Comparison of ENCODE assay signal across 18 cellular contexts in genomic region chr2:8626572-8626971, GRCh38. TPM values are rescaled to one million over a fixed set of nuclear protein-coding genes. Genes with fewer than 3 reads are reported as not detected.
A peak's percentile ranks its signal among the peaks of the same experiment; 100 is the strongest.
DNase-seq lines count a peak whose midpoint lies in the region; ATAC-seq and TF ChIP-seq lines count a peak whose summit lies in the region.
"Had no signal": no experiment of that assay in that cellular context is flagged by ENCODE, and none has a peak within 500 bp of the region (broad histone marks: within the 10 kb centered on the region; RNA-seq: fewer than 3 reads in every experiment).

No MANE protein-coding gene starts in this region.

- H3K4me1 Mint-ChIP-seq in CD4-positive, CD25-positive, alpha-beta regulatory T cell, result peaks cover 0 to 2% (median 0%) of the 10 kb centered on the region in 4 donors
- peaks cover 21% of the 10 kb centered on the region for H3K4me1 Mint-ChIP-seq in nephron

- H3K4me3 ChIP-seq in CD4-positive, CD25-positive, alpha-beta regulatory T cell (ENCODE audit: low read depth, low read length), result no peak overlapping the region
- no peak overlapping the region for H3K4me3 ChIP-seq in fibroblast of pulmonary artery (replicated peaks; ENCODE audit: low read depth, low read length)
- H3K4me3 ChIP-seq: HAP-1, heart left ventricle had no signal

- DNase-seq in CD4-positive, CD25-positive, alpha-beta regulatory T cell, result no peak
- peak; percentile 16 for DNase-seq in HT-29 (ENCODE audit: low spot score)
- DNase-seq in fibroblast of pulmonary artery (ENCODE audit: low read depth), result peak; percentile 30
- DNase-seq in H4 (ENCODE audit: low spot score), result no peak
- no peak for DNase-seq in activated naive CD4-positive, alpha-beta T cell treated with anti-CD3 and anti-CD28 coated beads, Interleukin-2, amount 50 U/mL, for 16 hours
- no peak for DNase-seq in NCI-H2029 treated with DMSO at 0.1 percent for 48 hours (lab: John Stamatoyannopoulos, UW)
- DNase-seq: anterior cingulate cortex, heart left ventricle, immature natural killer cell, KBM-7, NCI-H2029, NCI-H446 treated with DMSO at 0.1 percent for 48 hours, retina, Right ventricle myocardium superior, T-helper 1 cell had no signal

- H3K27me3 ChIP-seq in CD4-positive, CD25-positive, alpha-beta regulatory T cell (ENCODE audit: control insufficient read depth, insufficient read depth, low read length), result no peaks in the 10 kb centered on the region
- H3K27me3 ChIP-seq: heart left ventricle had no signal

- peak overlapping the region in 2 of 3 donors; percentile 14 to 60 for H3K27ac Mint-ChIP-seq in CD4-positive, CD25-positive, alpha-beta regulatory T cell
- H3K27ac Mint-ChIP-seq in nephron, result peak overlapping the region; percentile 41 to 87 (median 84)

- no peaks in the 10 kb centered on the region for H3K4me1 ChIP-seq in CD4-positive, CD25-positive, alpha-beta regulatory T cell (ENCODE audit: control insufficient read depth, insufficient read depth, low read length, poor library complexity, severe bottlenecking)
- H3K4me1 ChIP-seq: HAP-1 had no signal

- no peak overlapping the region for H3K27ac ChIP-seq in CD4-positive, CD25-positive, alpha-beta regulatory T cell (ENCODE audit: insufficient read depth, low read length, poor library complexity, severe bottlenecking)
- H3K27ac ChIP-seq: heart left ventricle had no signal

- ATAC-seq in CD4-positive, CD25-positive, alpha-beta regulatory T cell (ENCODE audit: low read depth in 2 of 2), result no peak
- no peak for ATAC-seq in HG03442 (IDR thresholded peaks at IDR 0.05; ENCODE audit: unreplicated experiment)
- ATAC-seq: heart left ventricle had no signal

- no peaks in the 10 kb centered on the region for H3K9me3 Mint-ChIP-seq in CD4-positive, CD25-positive, alpha-beta regulatory T cell
- H3K9me3 Mint-ChIP-seq in nephron, result no peaks in the 10 kb centered on the region
- H3K9me3 Mint-ChIP-seq: immature natural killer cell had no signal

- TF ChIP-seq CTCF in fibroblast of pulmonary artery (IDR thresholded peaks at IDR 0.05; ENCODE audit: low read length, missing control alignments) (no peak), nephron (IDR thresholded peaks at IDR 0.05; ENCODE audit: unreplicated experiment in 3 of 3) (no peak)

- no peak overlapping the region for H3K4me3 Mint-ChIP-seq in CD4-positive, CD25-positive, alpha-beta regulatory T cell
- no peak overlapping the region for H3K4me3 Mint-ChIP-seq in nephron
- H3K4me3 Mint-ChIP-seq: immature natural killer cell had no signal

- no peaks in the 10 kb centered on the region for H3K9me3 ChIP-seq in CD4-positive, CD25-positive, alpha-beta regulatory T cell (ENCODE audit: control insufficient read depth in 2 of 2, low read length in 2 of 2)
- H3K9me3 ChIP-seq: HAP-1, heart left ventricle had no signal

- no peaks in the 10 kb centered on the region for H3K36me3 ChIP-seq in CD4-positive, CD25-positive, alpha-beta regulatory T cell (ENCODE audit: control insufficient read depth, insufficient read depth, low read length)
- H3K36me3 ChIP-seq: HAP-1, heart left ventricle had no signal

- H3K36me3 Mint-ChIP-seq in CD4-positive, CD25-positive, alpha-beta regulatory T cell, result no peaks in the 10 kb centered on the region
- no peaks in the 10 kb centered on the region for H3K36me3 Mint-ChIP-seq in nephron (ENCODE audit: low read depth)

- H3K27me3 Mint-ChIP-seq in CD4-positive, CD25-positive, alpha-beta regulatory T cell, result peaks cover 4% of the 10 kb centered on the region
- peaks cover 8% of the 10 kb centered on the region for H3K27me3 Mint-ChIP-seq in nephron (ENCODE audit: low read depth)

RNA-seq across cellular contexts. Expression of gene ID2, which starts 55.3 kb away (rescaled TPM):
- total RNA-seq in CD4-positive, CD25-positive, alpha-beta regulatory T cell, result 55.9 TPM
- polyA plus RNA-seq in CD4-positive, CD25-positive, alpha-beta regulatory T cell, result 10 to 100 TPM; 20.3 to 27.5 (median 24.3) TPM
- total RNA-seq in HT-29 (2014; rRNA removed; shearing (Covaris generic)), result 152 and 161 TPM in 2 replicates
- total RNA-seq in H4 (2014; rRNA removed; shearing (Covaris generic)), result 57.8 and 80.4 TPM in 2 replicates

Comparison
In these comparisons a context has a peak if more than half of its experiments do, and no peak if none do; other contexts are left out.
1. DNase-seq: peak in HT-29 (single experiment) and fibroblast of pulmonary artery (single experiment); none in CD4-positive, CD25-positive, alpha-beta regulatory T cell (0 of 3), H4 (single experiment), activated naive CD4-positive, alpha-beta T cell treated with anti-CD3 and anti-CD28 coated beads, Interleukin-2, amount 50 U/mL, for 16 hours (single experiment) and NCI-H2029 treated with DMSO at 0.1 percent for 48 hours (single experiment).